In the genomic region with DNA sequence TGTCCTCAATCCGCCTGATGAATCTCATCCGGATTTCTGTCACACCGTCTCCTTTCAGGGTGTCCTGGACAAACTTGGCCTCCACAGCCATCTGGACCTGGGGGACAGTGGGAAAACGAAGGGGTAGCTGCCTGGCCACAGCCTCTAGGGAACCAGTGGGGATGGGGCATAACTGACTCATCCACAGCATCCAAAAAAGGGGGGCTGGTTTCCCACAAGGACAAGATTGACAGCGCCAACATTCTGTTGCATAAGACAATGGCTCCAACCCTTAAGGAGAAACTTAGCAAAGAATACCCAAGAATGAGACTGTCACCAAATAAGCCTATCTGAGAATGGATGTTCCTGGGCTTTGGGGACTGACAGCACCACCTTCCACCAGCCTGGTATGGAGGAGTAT, we compare ENCODE assay signal across 1 cellular context.
TF ChIP-seq lines count a peak whose summit lies in the region.

No MANE protein-coding gene starts in this region.

TF ChIP-seq in endothelial cell of umbilical vein, 7 proteins besides CTCF, POLR2A, EP300 and RAD21:
- TF ChIP-seq GATA2 (IDR thresholded peaks at IDR 0.05; ENCODE audit: insufficient read depth, insufficient read length, low read depth, low read length) (no peak), EZH2 (IDR thresholded peaks at IDR 0.05; ENCODE audit: borderline replicate concordance, low read depth, low read length, severe bottlenecking) (no peak), MYC (IDR thresholded peaks at IDR 0.05; ENCODE audit: low read depth, low read length) (no peak)
- TF ChIP-seq, protein P1, sequence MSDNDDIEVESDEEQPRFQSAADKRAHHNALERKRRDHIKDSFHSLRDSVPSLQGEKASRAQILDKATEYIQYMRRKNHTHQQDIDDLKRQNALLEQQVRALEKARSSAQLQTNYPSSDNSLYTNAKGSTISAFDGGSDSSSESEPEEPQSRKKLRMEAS (IDR thresholded peaks at IDR 0.05; ENCODE audit: insufficient read depth, insufficient read length), result no peak
